8 cellular contexts compared by ENCODE assay signal in the genomic region with DNA sequence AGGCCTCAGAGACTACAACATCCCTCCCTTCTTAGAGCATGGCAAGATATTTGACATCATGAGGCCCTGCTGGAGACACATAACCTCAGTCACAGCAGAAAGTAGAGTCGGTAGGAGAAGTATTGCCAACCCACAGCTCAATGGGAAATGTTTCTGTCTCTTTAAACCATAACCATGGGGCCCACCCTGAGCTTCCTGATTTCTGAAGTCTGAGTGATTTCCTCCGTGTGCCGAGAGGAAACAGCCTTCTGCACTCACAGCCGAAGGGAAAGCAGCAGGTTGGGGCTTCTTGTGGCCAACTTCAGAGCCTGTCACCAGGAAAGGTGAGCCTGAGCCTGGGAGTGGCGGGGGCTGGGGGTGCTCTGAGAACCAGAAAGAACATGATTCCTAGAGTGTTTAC. TPM values are rescaled to one million over a fixed set of nuclear protein-coding genes. Genes with fewer than 3 reads are reported as not detected.
DNase-seq lines count a peak whose midpoint lies in the region; ATAC-seq lines count a peak whose summit lies in the region.

A gene (plus strand): TSS at position 246 of the 400 bp plus-strand sequence. CDS start 2,435 bp downstream, outside the sequence.

- DNase-seq in activated gamma-delta T cell treated with Interleukin-2 at 50 U/mL for 16 hours (peak; percentile 67), activated gamma-delta T cell (lab: John Stamatoyannopoulos, UW) (no peak), cardiac septum (ENCODE audit: low spot score) (peak; percentile 79), RPMI8226 (no peak)
- DNase-seq in activated CD4-positive, alpha-beta memory T cell treated with anti-CD3 and anti-CD28 coated beads, Interleukin-2, amount 10 ng/mL, durations not matched to agents 7 days and 5 days = peak; percentile 69
- peak; percentile 51 to 82 (median 68) for DNase-seq in stimulated activated naive CD4-positive, alpha-beta T cell (lab: John Stamatoyannopoulos, UW)

- H3K27ac Mint-ChIP-seq in activated CD4-positive, alpha-beta memory T cell treated with anti-CD3 and anti-CD28 coated beads, Interleukin-2, amount 10 ng/mL, durations not matched to agents 7 days and 5 days = peak within 1 kb of the TSS; percentile 79

- H3K36me3 Mint-ChIP-seq in activated CD4-positive, alpha-beta memory T cell treated with anti-CD3 and anti-CD28 coated beads, Interleukin-2, amount 10 ng/mL, durations not matched to agents 7 days and 5 days (ENCODE audit: low read depth) = peaks cover 66% of the 10 kb centered on the region

- CTCF ChIA-PET in activated CD4-positive, alpha-beta memory T cell treated with anti-CD3 and anti-CD28 coated beads, Interleukin-2, amount 10 ng/mL, durations not matched to agents 7 days and 5 days (lab: Charles Lee) = interaction anchor here (0.8 to 5.4 kb wide), 19 partner anchors 13 to 309 kb away, joined by 3 to 44 read pairs (median 6); a partner anchor contains a TSS

- no peak for ATAC-seq in HG02571 (IDR thresholded peaks at IDR 0.05; ENCODE audit: unreplicated experiment)
- ATAC-seq in HG03097 (IDR thresholded peaks at IDR 0.05; ENCODE audit: low FRiP score, unreplicated experiment) = no peak

- H3K4me3 Mint-ChIP-seq in activated CD4-positive, alpha-beta memory T cell treated with anti-CD3 and anti-CD28 coated beads, Interleukin-2, amount 10 ng/mL, durations not matched to agents 7 days and 5 days = peak within 1 kb of the TSS; percentile 97

- intact Hi-C loops in cardiac septum (cut with DNase I) = loop anchor here (2.0 to 5.0 kb wide), 3 partner anchors 20 to 149 kb away; a partner anchor contains a TSS

- H3K27me3 Mint-ChIP-seq in activated CD4-positive, alpha-beta memory T cell treated with anti-CD3 and anti-CD28 coated beads, Interleukin-2, amount 10 ng/mL, durations not matched to agents 7 days and 5 days = no peaks in the 10 kb centered on the region

- POLR2A ChIA-PET in activated CD4-positive, alpha-beta memory T cell treated with anti-CD3 and anti-CD28 coated beads, Interleukin-2, amount 10 ng/mL, durations not matched to agents 7 days and 5 days (lab: Charles Lee) = interaction anchor here (0.8 to 4.3 kb wide), 28 partner anchors 11 to 267 kb away, joined by 3 to 60 read pairs (median 8); a partner anchor contains a TSS

- peaks cover 16% of the 10 kb centered on the region for H3K9me3 Mint-ChIP-seq in activated CD4-positive, alpha-beta memory T cell treated with anti-CD3 and anti-CD28 coated beads, Interleukin-2, amount 10 ng/mL, durations not matched to agents 7 days and 5 days

- peaks cover 62% of the 10 kb centered on the region for H3K4me1 Mint-ChIP-seq in activated CD4-positive, alpha-beta memory T cell treated with anti-CD3 and anti-CD28 coated beads, Interleukin-2, amount 10 ng/mL, durations not matched to agents 7 days and 5 days

RNA-seq across cellular contexts. Expression of the gene that starts here (rescaled TPM):
- 10 to 100 TPM; 18.8 to 21.0 TPM for total RNA-seq in activated CD4-positive, alpha-beta memory T cell treated with anti-CD3 and anti-CD28 coated beads, Interleukin-2, amount 10 ng/mL, durations not matched to agents 7 days and 5 days
- total RNA-seq in cardiac septum = 3.5 TPM

Comparison
In these comparisons a context has a peak if more than half of its experiments do, and no peak if none do; other contexts are left out.
1. DNase-seq: peak in activated gamma-delta T cell treated with Interleukin-2 at 50 U/mL for 16 hours (single experiment), activated CD4-positive, alpha-beta memory T cell treated with anti-CD3 and anti-CD28 coated beads, Interleukin-2, amount 10 ng/mL, durations not matched to agents 7 days and 5 days (single experiment), cardiac septum (single experiment) and stimulated activated naive CD4-positive, alpha-beta T cell (6 of 6); none in activated gamma-delta T cell (single experiment) and RPMI8226 (single experiment).